In genomic region chr9:138207300-138208179, GRCh38 we compare ENCODE assay signal across 7 cellular contexts.
A peak's percentile ranks its signal among the peaks of the same experiment; 100 is the strongest.
DNase-seq lines count a peak whose midpoint lies in the region; ATAC-seq, FAIRE-seq and TF ChIP-seq lines count a peak whose summit lies in the region.
"Not testable (repeated sequence)": the region's sequence is repeated elsewhere in the genome, so short reads cannot be mapped to it uniquely, and the experiment has no call there.

No MANE protein-coding gene starts in this region.

- not testable (repeated sequence) for H3K36me3 Mint-ChIP-seq in chondrocyte (ENCODE audit: low read depth); endodermal cell (ENCODE audit: low read depth); osteocyte (ENCODE audit: unreplicated experiment)

- DNase-seq in chondrocyte (ENCODE audit: low spot score) (peak; percentile 68), endodermal cell (peak; percentile 22), left cardiac atrium (peak; percentile 15), kidney (peak; percentile 41), osteocyte (ENCODE audit: extremely low spot score, unreplicated experiment) (peak; percentile 70), stomach (peak; percentile 10)

- not testable (repeated sequence) for H3K27ac ChIP-seq in HEK293 (ENCODE audit: extremely low read depth, low read depth, low read length); endodermal cell (ENCODE audit: low read depth, low read length); kidney (ENCODE audit: low read depth in 2 of 2, low read length in 2 of 2); stomach

- not testable (repeated sequence) for TF ChIP-seq EP300 in stomach (IDR thresholded peaks at IDR 0.05)

- CTCF ChIA-PET in HEK293 (lab: Yijun Ruan, JAX), result not testable (repeated sequence)

- H3K9me3 Mint-ChIP-seq in chondrocyte (ENCODE audit: low read depth); endodermal cell; osteocyte (ENCODE audit: unreplicated experiment): not testable (repeated sequence)

- FAIRE-seq in kidney (lab: Jason Lieb, UNC), result not testable (repeated sequence)

- not testable (repeated sequence) for H3K27me3 ChIP-seq in endodermal cell (ENCODE audit: control insufficient read depth, insufficient read depth, low read length, poor library complexity, severe bottlenecking); stomach

- not testable (repeated sequence) for H3K4me3 Mint-ChIP-seq in chondrocyte (ENCODE audit: unreplicated experiment); endodermal cell; osteocyte (ENCODE audit: unreplicated experiment)

- WGBS in endodermal cell (ENCODE audit: insufficient coverage in 1 of 2, insufficient read length in 1 of 2), 2 experiments, result 81 to 92% methylated on average over 2 to 15 of the region's 19 CpGs
- WGBS in stomach, 5 donors, result 64 to 79% (median 77%) methylated on average over 15 to 18 of the region's 19 CpGs

- H3K27me3 Mint-ChIP-seq in chondrocyte (ENCODE audit: low read depth) (peaks cover 15% of the 10 kb centered on the region), endodermal cell (ENCODE audit: insufficient read depth) (peaks cover 13% of the 10 kb centered on the region), osteocyte (ENCODE audit: unreplicated experiment) (peaks cover 12% of the 10 kb centered on the region)

- POLR2A ChIA-PET in HEK293 (lab: Yijun Ruan, JAX), result not testable (repeated sequence)

- H3K9ac ChIP-seq in endodermal cell (ENCODE audit: extremely low read depth, low read length, poor library complexity, severe bottlenecking); kidney (ENCODE audit: low read length in 2 of 2): not testable (repeated sequence)

- H3K4me3 ChIP-seq in HEK293 (ENCODE audit: low read depth, low read length); endodermal cell (ENCODE audit: low read length); kidney (ENCODE audit: low read length in 2 of 2); stomach: not testable (repeated sequence)

- intact Hi-C loops in left cardiac atrium (cut with DNase I); kidney (cut with DNase I); stomach (cut with DNase I; ENCODE audit: low total_unique reads): not testable (repeated sequence)

- not testable (repeated sequence) for H3K4me1 ChIP-seq in HEK293 (ENCODE audit: control insufficient read depth, insufficient read depth, low read length); endodermal cell (ENCODE audit: control insufficient read depth, insufficient read depth, low read length); kidney (ENCODE audit: control insufficient read depth in 1 of 2, insufficient read depth in 1 of 2, low read depth in 1 of 2, low read length in 2 of 2); stomach

- peak in 1 of 2 donors; percentile 45 for ATAC-seq in left cardiac atrium

- not testable (repeated sequence) for TF ChIP-seq POLR2A in stomach (IDR thresholded peaks at IDR 0.05)

- H3K4me1 Mint-ChIP-seq in chondrocyte (ENCODE audit: low read depth); osteocyte (ENCODE audit: unreplicated experiment): not testable (repeated sequence)
- peaks cover 16% of the 10 kb centered on the region for H3K4me1 Mint-ChIP-seq in endodermal cell

- not testable (repeated sequence) for TF ChIP-seq CTCF in HEK293 (tag by site-specific recombination; IDR thresholded peaks at IDR 0.05); chondrocyte (IDR thresholded peaks at IDR 0.05); endodermal cell (conservative IDR thresholded peaks at IDR 0.05); kidney (IDR thresholded peaks at IDR 0.05; ENCODE audit: borderline replicate concordance, extremely low read depth, insufficient read depth); osteocyte (IDR thresholded peaks at IDR 0.05); stomach (IDR thresholded peaks at IDR 0.05)

- H3K36me3 ChIP-seq in HEK293 (ENCODE audit: control insufficient read depth in 2 of 2, insufficient read depth in 1 of 2, low read length in 2 of 2); endodermal cell (ENCODE audit: control insufficient read depth, insufficient read depth, low read length); kidney (ENCODE audit: control insufficient read depth in 1 of 2, insufficient read depth in 2 of 2, low read length in 2 of 2); stomach: not testable (repeated sequence)

- not testable (repeated sequence) for H3K27ac Mint-ChIP-seq in chondrocyte (ENCODE audit: unreplicated experiment); endodermal cell; osteocyte (ENCODE audit: unreplicated experiment)

- H3K9me3 ChIP-seq in HEK293 (ENCODE audit: control insufficient read depth, insufficient read depth, low read depth, low read length); endodermal cell (ENCODE audit: control insufficient read depth, low read length); kidney (ENCODE audit: control insufficient read depth in 1 of 2, low read length in 2 of 2); stomach: not testable (repeated sequence)

TF ChIP-seq in HEK293, 187 proteins besides CTCF, POLR2A, EP300 and RAD21:
- peak; percentile 49; the same call in 1 of the 2 replicates for TF ChIP-seq GLIS1 (tag by site-specific recombination; IDR thresholded peaks at IDR 0.05)

Comparison
In these comparisons a context has a peak if more than half of its experiments do, and no peak if none do; other contexts are left out.
1. DNase-seq: peak in every context shown above with its lines; median percentile 70 in osteocyte; 68 in chondrocyte; 41 in kidney; 22 in endodermal cell; 15 in left cardiac atrium; 10 in stomach.